Comparison of ENCODE assay signal across 10 cellular contexts in genomic region chrX:19194285-19195242, GRCh38.
A peak's percentile ranks its signal among the peaks of the same experiment; 100 is the strongest.
DNase-seq lines count a peak whose midpoint lies in the region; ATAC-seq and TF ChIP-seq lines count a peak whose summit lies in the region.
"Had no signal": no experiment of that assay in that cellular context is flagged by ENCODE, and none has a peak within 500 bp of the region (broad histone marks: within the 10 kb centered on the region; RNA-seq: fewer than 3 reads in every experiment).

No MANE protein-coding gene starts in this region.

- no peaks in the 10 kb centered on the region for H3K27me3 ChIP-seq in foreskin keratinocyte
- no peaks in the 10 kb centered on the region for H3K27me3 ChIP-seq in thyroid gland
- H3K27me3 ChIP-seq: sigmoid colon had no signal

- no peaks in the 10 kb centered on the region for H3K36me3 ChIP-seq in thyroid gland
- H3K36me3 ChIP-seq: sigmoid colon had no signal

- H3K9me3 ChIP-seq in thyroid gland = no peaks in the 10 kb centered on the region
- H3K9me3 ChIP-seq: sigmoid colon had no signal

- ATAC-seq in GM18858 (IDR thresholded peaks at IDR 0.05; ENCODE audit: unreplicated experiment) = peak; percentile 50
- peak; percentile 53 for ATAC-seq in GM19452 (IDR thresholded peaks at IDR 0.05; ENCODE audit: unreplicated experiment)
- peak; percentile 62 for ATAC-seq in HG03175 (IDR thresholded peaks at IDR 0.05; ENCODE audit: unreplicated experiment)
- ATAC-seq in foreskin keratinocyte = no peak

- H3K4me1 ChIP-seq in foreskin keratinocyte = no peaks in the 10 kb centered on the region
- H3K4me1 ChIP-seq in thyroid gland = no peaks in the 10 kb centered on the region
- H3K4me1 ChIP-seq: sigmoid colon had no signal

- H3K4me3 ChIP-seq in thyroid gland (replicated peaks in 1 of 3) = no peak overlapping the region
- H3K4me3 ChIP-seq: sigmoid colon had no signal

- TF ChIP-seq CTCF in foreskin keratinocyte (conservative IDR thresholded peaks at IDR 0.05) (peak; percentile 19), thyroid gland (IDR thresholded peaks at IDR 0.05) (no peak)

- intact Hi-C loops in thyroid gland (cut with DNase I) = no loop called here

- no peak for DNase-seq in foreskin keratinocyte
- DNase-seq in KBM-7 = no peak
- DNase-seq in NCI-H2171 (lab: John Stamatoyannopoulos, UW) = no peak
- no peak for DNase-seq in thyroid gland
- DNase-seq: NCI-H2107, sigmoid colon had no signal

- in situ Hi-C loops in KBM-7 (cut with MboI; ENCODE audit: low pct_unique_long_range_greater_than_20kb, low sequenced_read_pairs) = no loop called here

- H3K27ac ChIP-seq in foreskin keratinocyte (no peak overlapping the region), thyroid gland (no peak overlapping the region)
- H3K27ac ChIP-seq: sigmoid colon, VCaP had no signal

- no peak for TF ChIP-seq POLR2A in thyroid gland (IDR thresholded peaks at IDR 0.05)

- WGBS in thyroid gland, 2 donors = 77 to 80% methylated on average over 9 of the region's 9 CpGs
